Comparison of ENCODE assay signal across 25 cellular contexts in genomic region chr6:44194326-44194725, GRCh38. TPM values are rescaled to one million over a fixed set of nuclear protein-coding genes. Genes with fewer than 3 reads are reported as not detected.
"Had no signal": no experiment of that assay in that cellular context is flagged by ENCODE, and none has a peak within 500 bp of the region (broad histone marks: within the 10 kb centered on the region; RNA-seq: fewer than 3 reads in every experiment).

No MANE protein-coding gene starts in this region.

- DNase-seq: colonic mucosa; dermis blood vessel endothelial cell; gastrocnemius medialis; immature natural killer cell; left cardiac atrium; left ventricle myocardium inferior; lower lobe of right lung; midbrain; spleen; stimulated activated CD4-positive, alpha-beta T cell treated with anti-CD3 and anti-CD28 coated beads, Interleukin-15, amount 100 ng/mL, for 24 hours; stimulated activated CD4-positive, alpha-beta T cell treated with anti-CD3 and anti-CD28 coated beads, Interleukin-1b, Interleukin-23, amount 100 ng/mL, for 48 hours; stimulated activated CD4-positive, alpha-beta T cell treated with anti-CD3 and anti-CD28 coated beads, Interleukin-4, amount 100 ng/mL, for 24 hours; stimulated activated naive B cell treated with anti-CD40 and anti-IgM and Interleukin-4, amounts not matched to agents 10 μg/mL and 1 μg/mL and 100 μg/mL, for 72 hours; stimulated activated naive CD8-positive, alpha-beta T cell treated with anti-CD3 and anti-CD28 coated beads, Interleukin-15, amount 100 ng/mL, for 72 hours; testis had no signal

- H3K27me3 ChIP-seq: colonic mucosa, esophagus muscularis mucosa, gastrocnemius medialis, testis, tibial nerve had no signal

- H3K9me3 ChIP-seq: colonic mucosa, esophagus muscularis mucosa, gastrocnemius medialis, left ventricle myocardium inferior, lower lobe of right lung, spleen, testis, tibial nerve had no signal

- H3K4me3 ChIP-seq: colonic mucosa, esophagus muscularis mucosa, gastrocnemius medialis, left ventricle myocardium inferior, lower lobe of right lung, spleen, testis, tibial nerve had no signal

- H3K27ac Mint-ChIP-seq: memory B cell; nephron; stimulated activated naive B cell treated with anti-CD40 and anti-IgM and Interleukin-4, amounts not matched to agents 10 μg/mL and 1 μg/mL and 100 μg/mL, for 72 hours had no signal

- H3K36me3 ChIP-seq: colonic mucosa, esophagus muscularis mucosa, gastrocnemius medialis, left ventricle myocardium inferior, lower lobe of right lung, spleen, tibial nerve had no signal

- H3K27ac ChIP-seq: colonic mucosa, esophagus muscularis mucosa, gastrocnemius medialis, left ventricle myocardium inferior, lower lobe of right lung, spleen, testis, tibial nerve had no signal

- ATAC-seq: gastrocnemius medialis; left cardiac atrium; lower lobe of right lung; sciatic nerve; stimulated activated naive B cell treated with anti-CD40 and anti-IgM and Interleukin-4, amounts not matched to agents 10 μg/mL and 1 μg/mL and 100 μg/mL, for 72 hours; stimulated activated naive CD8-positive, alpha-beta T cell treated with anti-CD3 and anti-CD28 coated beads, Interleukin-15, amount 100 ng/mL, for 72 hours had no signal

- H3K4me1 Mint-ChIP-seq: memory B cell; stimulated activated naive B cell treated with anti-CD40 and anti-IgM and Interleukin-4, amounts not matched to agents 10 μg/mL and 1 μg/mL and 100 μg/mL, for 72 hours had no signal

- H3K4me1 ChIP-seq: colonic mucosa, gastrocnemius medialis, lower lobe of right lung, testis, tibial nerve had no signal

- H3K4me3 Mint-ChIP-seq: immature natural killer cell; memory B cell; nephron; stimulated activated naive B cell treated with anti-CD40 and anti-IgM and Interleukin-4, amounts not matched to agents 10 μg/mL and 1 μg/mL and 100 μg/mL, for 72 hours; stimulated activated naive CD8-positive, alpha-beta T cell treated with anti-CD3 and anti-CD28 coated beads, Interleukin-15, amount 100 ng/mL, for 72 hours had no signal

- H3K36me3 Mint-ChIP-seq: immature natural killer cell; memory B cell; stimulated activated naive B cell treated with anti-CD40 and anti-IgM and Interleukin-4, amounts not matched to agents 10 μg/mL and 1 μg/mL and 100 μg/mL, for 72 hours had no signal

- FAIRE-seq: keratinocyte had no signal

- H3K9me3 Mint-ChIP-seq: immature natural killer cell; memory B cell; nephron; stimulated activated naive B cell treated with anti-CD40 and anti-IgM and Interleukin-4, amounts not matched to agents 10 μg/mL and 1 μg/mL and 100 μg/mL, for 72 hours; stimulated activated naive CD8-positive, alpha-beta T cell treated with anti-CD3 and anti-CD28 coated beads, Interleukin-15, amount 100 ng/mL, for 72 hours had no signal

RNA-seq across cellular contexts. Expression of gene MYMX, which starts 22.4 kb away (rescaled TPM):
- total RNA-seq: cerebellum, colonic mucosa, dermis blood vessel endothelial cell, esophagus muscularis mucosa, fibroblast of villous mesenchyme, gastrocnemius medialis, lower lobe of right lung, osteocyte, tibial nerve, ureter had no signal
- polyA plus RNA-seq: immature natural killer cell had no signal

RNA-seq across cellular contexts. Expression of gene CAPN11, which starts 35.7 kb away (rescaled TPM):
- total RNA-seq: cerebellum, fibroblast of villous mesenchyme, osteocyte had no signal
- polyA plus RNA-seq: keratinocyte had no signal
